ENCODE assay signal across 31 cellular contexts in the genomic region with DNA sequence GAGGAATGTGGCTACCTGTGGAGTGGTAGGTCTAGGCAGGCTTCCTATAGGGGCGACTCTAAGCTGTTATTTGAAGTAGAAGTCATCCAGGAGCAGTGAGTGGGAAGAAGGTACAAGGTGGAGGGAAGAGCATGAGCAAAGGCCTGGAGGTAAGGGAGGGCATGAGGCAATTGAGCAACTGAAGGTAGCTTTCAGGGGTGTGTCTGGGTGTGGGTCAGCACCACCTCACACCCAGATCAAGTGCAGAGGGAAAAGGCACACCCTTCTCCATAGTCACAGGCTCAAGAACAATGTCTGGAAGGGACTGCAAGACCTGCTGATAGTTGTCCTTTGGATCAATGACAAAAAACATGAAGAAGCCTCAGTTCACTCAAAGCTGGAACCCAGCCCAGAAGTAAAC. TPM values are rescaled to one million over a fixed set of nuclear protein-coding genes. Genes with fewer than 3 reads are reported as not detected.
"Had no signal": no experiment of that assay in that cellular context is flagged by ENCODE, and none has a peak within 500 bp of the region (broad histone marks: within the 10 kb centered on the region; RNA-seq: fewer than 3 reads in every experiment).

No MANE protein-coding gene starts in this region.

- FAIRE-seq: endothelial cell of umbilical vein, kidney had no signal

- H3K4me1 Mint-ChIP-seq: naive thymus-derived CD8-positive, alpha-beta T cell; stimulated activated naive CD8-positive, alpha-beta T cell treated with anti-CD3 and anti-CD28 coated beads, Interleukin-15, amount 100 ng/mL, for 72 hours had no signal

- H3K4me3 ChIP-seq: coronary artery, gastroesophageal sphincter, heart left ventricle, hepatocyte, lung, prostate gland, right atrium auricular region, smooth muscle cell, suprapubic skin, vagina had no signal

- H3K36me3 ChIP-seq: gastroesophageal sphincter, heart left ventricle, prostate gland, right atrium auricular region, suprapubic skin, vagina had no signal

- H3K79me2 ChIP-seq: hepatocyte had no signal

- H3K9me3 ChIP-seq: gastroesophageal sphincter, heart left ventricle, prostate gland, right atrium auricular region, suprapubic skin, vagina had no signal

- DNase-seq: dermis blood vessel endothelial cell; effector memory CD4-positive, alpha-beta T cell; erythroblast; foreskin keratinocyte; heart left ventricle; kidney; naive thymus-derived CD8-positive, alpha-beta T cell; nephron progenitor cell; nucleus accumbens; stimulated activated CD4-positive, alpha-beta T cell treated with anti-CD3 and anti-CD28 coated beads, Interleukin-12 subunit alpha, Interleukin-12 subunit beta, amount 100 ng/mL, for 4 hours; stimulated activated CD4-positive, alpha-beta T cell treated with anti-CD3 and anti-CD28 coated beads, Interleukin-1b, Interleukin-23, amount 100 ng/mL, for 48 hours; stimulated activated CD4-positive, alpha-beta T cell treated with anti-CD3 and anti-CD28 coated beads, Interleukin-4, amount 100 ng/mL, for 1 hour; stimulated activated CD8-positive, alpha-beta memory T cell treated with anti-CD3 and anti-CD28 coated beads, Interleukin-4, amount 100 ng/mL, for 48 hours; stimulated activated naive CD4-positive, alpha-beta T cell; stimulated activated naive CD8-positive, alpha-beta T cell treated with anti-CD3 and anti-CD28 coated beads, Interleukin-15, amount 100 ng/mL, for 72 hours; trophoblast cell had no signal

- H3K27ac ChIP-seq: coronary artery, foreskin keratinocyte, gastroesophageal sphincter, heart left ventricle, hepatocyte, prostate gland, right atrium auricular region, vagina had no signal

- H3K27ac Mint-ChIP-seq: naive thymus-derived CD8-positive, alpha-beta T cell; nephron progenitor cell had no signal

- H3K27me3 ChIP-seq: hepatocyte, right atrium auricular region, vagina had no signal

- H3K4me2 ChIP-seq: hepatocyte, smooth muscle cell had no signal

- ATAC-seq: foreskin keratinocyte; gastroesophageal sphincter; heart left ventricle; left lobe of liver; naive thymus-derived CD8-positive, alpha-beta T cell; sciatic nerve; stimulated activated naive CD8-positive, alpha-beta T cell treated with anti-CD3 and anti-CD28 coated beads, Interleukin-15, amount 100 ng/mL, for 72 hours had no signal

- H3K4me1 ChIP-seq: foreskin keratinocyte, gastroesophageal sphincter, heart left ventricle, prostate gland, right atrium auricular region, vagina had no signal

- H3K9me3 Mint-ChIP-seq: naive thymus-derived CD8-positive, alpha-beta T cell; nephron progenitor cell; stimulated activated naive CD8-positive, alpha-beta T cell treated with anti-CD3 and anti-CD28 coated beads, Interleukin-15, amount 100 ng/mL, for 72 hours had no signal

- H3K4me3 Mint-ChIP-seq: naive thymus-derived CD8-positive, alpha-beta T cell; nephron progenitor cell; stimulated activated naive CD8-positive, alpha-beta T cell treated with anti-CD3 and anti-CD28 coated beads, Interleukin-15, amount 100 ng/mL, for 72 hours had no signal

- H3K36me3 Mint-ChIP-seq: naive thymus-derived CD8-positive, alpha-beta T cell had no signal

- H2AFZ ChIP-seq: hepatocyte had no signal

RNA-seq across cellular contexts. Expression of gene IRX6, which starts 46.5 kb away (rescaled TPM):
- total RNA-seq: dermis blood vessel endothelial cell; endothelial cell of umbilical vein; fibroblast of lung; foreskin keratinocyte; left lobe of liver; liver; naive thymus-derived CD8-positive, alpha-beta T cell; smooth muscle cell; ureter had no signal
- polyA plus RNA-seq: endothelial cell of umbilical vein; fibroblast of lung; foreskin keratinocyte; hepatocyte; liver; naive thymus-derived CD8-positive, alpha-beta T cell; smooth muscle cell had no signal
